32 cellular contexts compared by ENCODE assay signal in the genomic region with DNA sequence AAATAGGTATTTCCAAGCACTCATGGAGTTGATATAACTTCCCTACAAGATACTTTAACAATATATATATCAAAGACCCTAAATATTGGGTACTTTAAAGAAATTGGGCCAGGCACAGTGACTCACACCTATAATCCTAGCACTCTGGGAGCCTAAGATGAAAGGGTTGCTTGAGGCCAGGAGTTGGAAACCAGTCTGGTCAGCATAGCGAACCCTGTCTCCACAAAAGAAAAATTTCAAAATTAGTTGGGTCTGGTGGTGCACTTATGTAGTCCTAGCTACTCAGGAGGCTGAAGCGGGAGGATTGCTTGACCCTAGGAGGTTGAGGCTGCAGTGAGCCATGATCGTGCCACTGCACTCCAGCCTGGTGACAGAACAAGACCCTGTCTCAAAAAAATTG.
"Had no signal": no experiment of that assay in that cellular context is flagged by ENCODE, and none has a peak within 500 bp of the region (broad histone marks: within the 10 kb centered on the region; RNA-seq: fewer than 3 reads in every experiment).

No MANE protein-coding gene starts in this region.

- H3K4me1 ChIP-seq: adrenal gland, ascending aorta had no signal

- DNase-seq: activated B cell treated with CpG ODN at 0.5 μM for 24 hours; activated CD4-positive, alpha-beta memory T cell treated with anti-CD3 and anti-CD28 coated beads for 36 hours; activated CD4-positive, alpha-beta T cell treated with anti-CD3 and anti-CD28 coated beads for 4 hours; activated CD4-positive, alpha-beta T cell treated with anti-CD3 and anti-CD28 coated beads, Interleukin-2, amount 10 ng/mL, durations not matched to agents 24 days and 14 days; activated CD4-positive, alpha-beta T cell treated with anti-CD3 and anti-CD28 coated beads, Interleukin-2, amount 50 U/mL, for 1 hour; activated CD4-positive, alpha-beta T cell treated with anti-CD3 and anti-CD28 coated beads, Interleukin-2, amount 50 U/mL, for 4 hours; activated CD4-positive, CD25-positive, alpha-beta regulatory T cell treated with anti-CD3 and anti-CD28 coated beads, Interleukin-2, amount 50 U/mL, for 72 hours; activated CD8-positive, alpha-beta memory T cell treated with anti-CD3 and anti-CD28 coated beads, Interleukin-2, amount 50 U/mL, for 4 hours; activated CD8-positive, alpha-beta T cell treated with anti-CD3 and anti-CD28 coated beads for 36 hours; activated effector memory CD4-positive, alpha-beta T cell treated with anti-CD3 and anti-CD28 coated beads, Interleukin-2, amount 50 U/mL, for 16 hours; activated gamma-delta T cell treated with Interleukin-2 at 50 U/mL for 16 hours; activated naive CD4-positive, alpha-beta T cell; activated naive CD4-positive, alpha-beta T cell treated with anti-CD3 and anti-CD28 coated beads for 36 hours; activated naive CD4-positive, alpha-beta T cell treated with anti-CD3 and anti-CD28 coated beads, Interleukin-2, amount 50 U/mL, for 16 hours; activated naive CD8-positive, alpha-beta T cell treated with anti-CD3 and anti-CD28 coated beads for 36 hours; activated T-cell treated with anti-CD3 and anti-CD28 coated beads for 4 hours; activated T-cell treated with anti-CD3 and anti-CD28 coated beads, Interleukin-2, amount 50 U/mL, for 1 hour; activated T-cell treated with anti-CD3 and anti-CD28 coated beads, Interleukin-2, amount 50 U/mL, for 4 hours; activated T-cell treated with anti-CD3 and anti-CD28 coated beads, Interleukin-2, amount 50 U/mL, for 72 hours; adrenal gland; amygdala; anterior cingulate cortex; caudate nucleus; cerebellar nuclear complex; T-helper 1 cell; T-helper 2 cell; T-helper 9 cell had no signal

- ATAC-seq: activated CD8-positive, alpha-beta T cell treated with anti-CD3 and anti-CD28 coated beads for 36 hours; activated naive CD4-positive, alpha-beta T cell treated with anti-CD3 and anti-CD28 coated beads, Interleukin-2, amount 50 U/mL, for 72 hours; activated T-cell treated with anti-CD3 and anti-CD28 coated beads, Interleukin-2, amount 50 U/mL, for 4 hours; activated T-cell treated with anti-CD3 and anti-CD28 coated beads, Interleukin-2, amount 50 U/mL, for 72 hours; activated T-helper 17 cell treated with anti-CD3 and anti-CD28 coated beads, Interleukin-2, amount 50 U/mL, for 72 hours had no signal

- H3K27ac ChIP-seq: adrenal gland, ascending aorta, cardiac muscle cell, VCaP had no signal

- H3K27me3 ChIP-seq: adrenal gland, ascending aorta, cardiac muscle cell had no signal

- H3K4me3 ChIP-seq: adrenal gland, ascending aorta, cardiac muscle cell had no signal

- H3K36me3 ChIP-seq: adrenal gland, ascending aorta, cardiac muscle cell had no signal

- H3K9me3 ChIP-seq: adrenal gland, ascending aorta had no signal
